8 cellular contexts compared by ENCODE assay signal in genomic region chr5:154467655-154468354, GRCh38. TPM values are rescaled to one million over a fixed set of nuclear protein-coding genes. Genes with fewer than 3 reads are reported as not detected.
DNase-seq lines count a peak whose midpoint lies in the region; ATAC-seq and TF ChIP-seq lines count a peak whose summit lies in the region.

No MANE protein-coding gene starts in this region.

- H3K36me3 ChIP-seq in testis (ENCODE audit: low read depth, missing control alignments): no peaks in the 10 kb centered on the region

- intact Hi-C loops in testis (cut with DNase I; ENCODE audit: low total_unique reads): no loop called here

- H3K4me3 Mint-ChIP-seq in activated T-cell treated with anti-CD3 and anti-CD28 coated beads, Interleukin-2, amount 50 U/mL, for 4 hours: no peak overlapping the region

- ATAC-seq in GM19463 (IDR thresholded peaks at IDR 0.05; ENCODE audit: unreplicated experiment): peak; percentile 97
- peak; percentile 94 for ATAC-seq in HG03521 (IDR thresholded peaks at IDR 0.05; ENCODE audit: unreplicated experiment)
- peak; percentile 92 to 95 for ATAC-seq in activated T-cell treated with anti-CD3 and anti-CD28 coated beads, Interleukin-2, amount 50 U/mL, for 4 hours

- peaks cover 44% of the 10 kb centered on the region for H3K27me3 Mint-ChIP-seq in activated T-cell treated with anti-CD3 and anti-CD28 coated beads, Interleukin-2, amount 50 U/mL, for 4 hours (ENCODE audit: low read depth)

- WGBS in testis, 2 donors: 45 to 49% methylated on average over 18 of the region's 18 CpGs

- H3K9me3 ChIP-seq in testis: no peaks in the 10 kb centered on the region

- H3K9me3 Mint-ChIP-seq in activated T-cell treated with anti-CD3 and anti-CD28 coated beads, Interleukin-2, amount 50 U/mL, for 4 hours: no peaks in the 10 kb centered on the region

- no peaks in the 10 kb centered on the region for H3K36me3 Mint-ChIP-seq in activated T-cell treated with anti-CD3 and anti-CD28 coated beads, Interleukin-2, amount 50 U/mL, for 4 hours (ENCODE audit: insufficient read depth)

- peak; percentile 88 for DNase-seq in D341Med (ENCODE audit: low spot score)
- peak; percentile 78 for DNase-seq in OCI-M1 (lab: John Stamatoyannopoulos, UW)
- DNase-seq in activated T-cell treated with anti-CD3 and anti-CD28 coated beads, Interleukin-2, amount 50 U/mL, for 4 hours: peak; percentile 70
- DNase-seq in fibroblast of peridontal ligament (ENCODE audit: extremely low read depth): peak; percentile 65
- DNase-seq in nucleus accumbens (lab: John Stamatoyannopoulos, UW): peak in 47 of 56 donors; percentile 4 to 85 (median 40)
- peak; percentile 90 for DNase-seq in testis

- no peaks in the 10 kb centered on the region for H3K27me3 ChIP-seq in testis

- TF ChIP-seq POLR2A in testis (IDR thresholded peaks at IDR 0.05): no peak

- peaks cover 3% of the 10 kb centered on the region for H3K4me1 Mint-ChIP-seq in activated T-cell treated with anti-CD3 and anti-CD28 coated beads, Interleukin-2, amount 50 U/mL, for 4 hours (ENCODE audit: low read depth)

- H3K4me1 ChIP-seq in testis: no peaks in the 10 kb centered on the region

- H3K4me3 ChIP-seq in testis: no peak overlapping the region

- H3K27ac ChIP-seq in testis: no peak overlapping the region

- peak; percentile 80 to 98 (median 88) for TF ChIP-seq CTCF in testis (IDR thresholded peaks at IDR 0.05)

RNA-seq across cellular contexts. Expression of gene HAND1, which starts 10.2 kb away (rescaled TPM):
- not detected for total RNA-seq in activated T-cell treated with anti-CD3 and anti-CD28 coated beads, Interleukin-2, amount 50 U/mL, for 4 hours
- total RNA-seq in testis: not detected
- 0.24 TPM for polyA plus RNA-seq in testis (ENCODE audit: insufficient read depth, low read depth, low replicate concordance)

RNA-seq across cellular contexts. Expression of gene SAP30L, which starts 22.0 kb away (rescaled TPM):
- total RNA-seq in activated T-cell treated with anti-CD3 and anti-CD28 coated beads, Interleukin-2, amount 50 U/mL, for 4 hours: 10 to 100 TPM; 22.5 to 27.0 (median 24.0) TPM
- total RNA-seq in testis: 10 to 100 TPM; 53.7 to 56.9 TPM
- polyA plus RNA-seq in testis (ENCODE audit: insufficient read depth, low read depth, low replicate concordance): 70.9 TPM

Comparison
In these comparisons a context has a peak if more than half of its experiments do, and no peak if none do; other contexts are left out.
1. DNase-seq: peak in every context shown above with its lines; median percentile 90 in testis; 88 in D341Med; 78 in OCI-M1; 70 in activated T-cell treated with anti-CD3 and anti-CD28 coated beads, Interleukin-2, amount 50 U/mL, for 4 hours; 65 in fibroblast of peridontal ligament; 40 in nucleus accumbens.